In the genomic region with DNA sequence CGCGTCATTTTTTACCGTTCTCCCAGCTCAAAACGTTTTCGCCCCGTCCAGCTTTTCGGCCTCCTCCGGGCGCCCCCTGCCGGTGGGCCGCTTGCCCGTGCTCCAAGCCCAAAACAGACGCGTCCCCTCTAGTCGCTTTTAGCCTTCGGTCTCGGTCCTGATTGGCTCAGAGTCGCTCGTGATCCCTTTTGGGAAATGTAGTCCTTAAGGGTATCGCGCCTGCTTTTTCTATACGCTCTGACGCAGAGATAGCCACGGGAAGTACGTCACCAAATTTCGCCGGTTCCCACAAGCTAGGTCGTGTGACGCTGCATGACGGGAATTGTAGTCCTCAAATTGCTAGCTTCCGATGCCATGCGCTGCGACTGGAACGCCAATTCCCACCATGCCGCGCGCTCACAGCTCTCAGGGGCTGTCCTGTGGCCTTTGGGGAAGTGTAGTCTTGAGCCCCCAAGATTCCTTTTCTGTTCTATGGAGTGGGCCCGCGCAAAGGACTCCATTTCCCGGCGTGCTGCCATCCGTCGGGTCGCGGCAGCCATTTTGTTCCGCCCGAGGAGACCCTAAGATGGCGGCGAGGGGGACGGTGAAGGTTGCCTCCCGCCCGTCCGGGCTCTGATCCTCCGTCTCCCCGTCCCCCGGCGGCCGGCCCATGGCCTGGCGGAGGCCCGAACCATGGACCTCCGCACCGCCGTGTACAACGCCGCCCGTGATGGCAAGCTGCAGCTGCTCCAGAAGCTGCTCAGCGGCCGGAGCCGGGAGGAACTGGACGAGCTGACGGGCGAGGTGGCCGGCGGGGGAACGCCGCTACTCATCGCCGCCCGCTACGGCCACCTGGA, we compare ENCODE assay signal across 8 cellular contexts. TPM values are rescaled to one million over a fixed set of nuclear protein-coding genes. Genes with fewer than 3 reads are reported as not detected.
DNase-seq lines count a peak whose midpoint lies in the region; ATAC-seq and TF ChIP-seq lines count a peak whose summit lies in the region.

A gene with protein sequence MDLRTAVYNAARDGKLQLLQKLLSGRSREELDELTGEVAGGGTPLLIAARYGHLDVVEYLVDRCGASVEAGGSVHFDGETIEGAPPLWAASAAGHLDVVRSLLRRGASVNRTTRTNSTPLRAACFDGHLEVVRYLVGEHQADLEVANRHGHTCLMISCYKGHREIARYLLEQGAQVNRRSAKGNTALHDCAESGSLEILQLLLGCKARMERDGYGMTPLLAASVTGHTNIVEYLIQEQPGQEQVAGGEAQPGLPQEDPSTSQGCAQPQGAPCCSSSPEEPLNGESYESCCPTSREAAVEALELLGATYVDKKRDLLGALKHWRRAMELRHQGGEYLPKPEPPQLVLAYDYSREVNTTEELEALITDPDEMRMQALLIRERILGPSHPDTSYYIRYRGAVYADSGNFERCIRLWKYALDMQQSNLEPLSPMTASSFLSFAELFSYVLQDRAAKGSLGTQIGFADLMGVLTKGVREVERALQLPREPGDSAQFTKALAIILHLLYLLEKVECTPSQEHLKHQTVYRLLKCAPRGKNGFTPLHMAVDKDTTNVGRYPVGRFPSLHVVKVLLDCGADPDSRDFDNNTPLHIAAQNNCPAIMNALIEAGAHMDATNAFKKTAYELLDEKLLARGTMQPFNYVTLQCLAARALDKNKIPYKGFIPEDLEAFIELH (plus strand): TSS at position 552 of the 836 bp plus-strand sequence. CDS start 121 bp downstream, at position 673.

- H3K9me3 ChIP-seq in SK-N-SH (no peaks in the 10 kb centered on the region), suprapubic skin (no peaks in the 10 kb centered on the region)

- WGBS in SK-N-SH (ENCODE audit: low lambda C conversion rate) = under 1% methylated on average over 60 of the region's 80 CpGs
- WGBS in suprapubic skin = 1% methylated on average over 47 of the region's 80 CpGs

- H3K27me3 ChIP-seq in SK-N-SH (ENCODE audit: insufficient read depth) (no peaks in the 10 kb centered on the region), suprapubic skin (no peaks in the 10 kb centered on the region)

- peaks cover 5% of the 10 kb centered on the region for H3F3A ChIP-seq in SK-N-SH (replicated peaks; ENCODE audit: insufficient read depth)

- DNase-seq in GM10266 (ENCODE audit: extremely low spot score) (peak; percentile 98), NCI-H1048 (lab: John Stamatoyannopoulos, UW) (peak; percentile 99), SK-N-SH (peak; percentile 93), germinal center (ENCODE audit: low spot score) (peak; percentile 96), non-pigmented ciliary epithelial cell (ENCODE audit: low read depth) (peak; percentile 100), suprapubic skin (ENCODE audit: low spot score in 2 of 2) (peak; percentile 99 to 100)
- peak; percentile 98 for DNase-seq in activated naive CD4-positive, alpha-beta T cell treated with anti-CD3 and anti-CD28 coated beads, Interleukin-2, amount 50 U/mL, for 16 hours

- peak; percentile 97 for TF ChIP-seq RAD21 in SK-N-SH (IDR thresholded peaks at IDR 0.05; ENCODE audit: low read length)

- peak within 1 kb of the TSS; percentile 98 for H2AFZ ChIP-seq in SK-N-SH (ENCODE audit: low read depth)

- peaks cover 42% of the 10 kb centered on the region for H3K79me2 ChIP-seq in SK-N-SH (ENCODE audit: insufficient read depth)

- TF ChIP-seq CTCF in GM10266 (IDR thresholded peaks at IDR 0.05; ENCODE audit: control insufficient read depth, insufficient read depth, low read depth, missing control alignments) (peak; percentile 99), SK-N-SH (IDR thresholded peaks at IDR 0.05) (peak; percentile 99), suprapubic skin (IDR thresholded peaks at IDR 0.05) (peak; percentile 98 to 99)

- H3K36me3 ChIP-seq in SK-N-SH (replicated peaks in 1 of 2; ENCODE audit: control insufficient read depth in 1 of 2, insufficient read depth in 2 of 2, low read length in 1 of 2) = peaks cover 15 to 24% of the 10 kb centered on the region in 2 experiments
- peaks cover 25% of the 10 kb centered on the region for H3K36me3 ChIP-seq in suprapubic skin

- CTCF ChIA-PET in SK-N-SH (lab: Yijun Ruan, JAX) = interaction anchor here (0.5 to 6.0 kb wide), 31 partner anchors 9 to 252 kb away, joined by 3 to 350 read pairs (median 5); a partner anchor contains a TSS

- peak within 1 kb of the TSS; percentile 90 for H3K9ac ChIP-seq in SK-N-SH

- no peak for TF ChIP-seq EP300 in SK-N-SH (IDR thresholded peaks at IDR 0.05; ENCODE audit: borderline replicate concordance in 1 of 2, low read depth in 1 of 2, low read length in 1 of 2)
- TF ChIP-seq EP300 in suprapubic skin (IDR thresholded peaks at IDR 0.05) = no peak

- peak within 1 kb of the TSS; percentile 77 to 87 for H3K4me3 ChIP-seq in SK-N-SH (ENCODE audit: low read depth in 2 of 2, low read length in 1 of 2)
- peak within 1 kb of the TSS; percentile 95 for H3K4me3 ChIP-seq in suprapubic skin

- peak in 1 of 2 donors; percentile 70 for TF ChIP-seq POLR2A in suprapubic skin (IDR thresholded peaks at IDR 0.05)

- peak within 1 kb of the TSS; percentile 92 for H3K4me2 ChIP-seq in SK-N-SH

- H3K4me1 ChIP-seq in SK-N-SH (ENCODE audit: control insufficient read depth in 1 of 2, insufficient read depth in 2 of 2, low read depth in 1 of 2, low read length in 1 of 2) (peaks cover 7 to 8% of the 10 kb centered on the region in 2 experiments; a peak in 2 of 4 replicates), suprapubic skin (peaks cover 43% of the 10 kb centered on the region)

- H3K9me2 ChIP-seq in SK-N-SH = no peaks in the 10 kb centered on the region

- peak; percentile 87 for ATAC-seq in HG02588 (IDR thresholded peaks at IDR 0.05; ENCODE audit: unreplicated experiment)

- POLR2A ChIA-PET in SK-N-SH (lab: Yijun Ruan, JAX) = interaction anchor here (0.6 to 2.3 kb wide), 7 partner anchors 10 to 67 kb away, joined by 3 to 22 read pairs (median 4); a partner anchor contains a TSS

- no peaks in the 10 kb centered on the region for H4K20me1 ChIP-seq in SK-N-SH (ENCODE audit: insufficient read depth)

- H3K27ac ChIP-seq in SK-N-SH (ENCODE audit: low read depth in 2 of 2, low read length in 1 of 2) = peak within 1 kb of the TSS; percentile 68 to 82
- peak within 1 kb of the TSS; percentile 93 for H3K27ac ChIP-seq in suprapubic skin

TF ChIP-seq in SK-N-SH, 30 proteins besides CTCF, POLR2A, EP300 and RAD21 (continues in another document):
- TF ChIP-seq RFX5 (IDR thresholded peaks at IDR 0.05; ENCODE audit: low read length) = peak; percentile 57; the same call in 1 of the 2 replicates
- TF ChIP-seq GABPA (IDR thresholded peaks at IDR 0.05; ENCODE audit: low read depth) = peak; percentile 91
- TF ChIP-seq, protein P1, sequence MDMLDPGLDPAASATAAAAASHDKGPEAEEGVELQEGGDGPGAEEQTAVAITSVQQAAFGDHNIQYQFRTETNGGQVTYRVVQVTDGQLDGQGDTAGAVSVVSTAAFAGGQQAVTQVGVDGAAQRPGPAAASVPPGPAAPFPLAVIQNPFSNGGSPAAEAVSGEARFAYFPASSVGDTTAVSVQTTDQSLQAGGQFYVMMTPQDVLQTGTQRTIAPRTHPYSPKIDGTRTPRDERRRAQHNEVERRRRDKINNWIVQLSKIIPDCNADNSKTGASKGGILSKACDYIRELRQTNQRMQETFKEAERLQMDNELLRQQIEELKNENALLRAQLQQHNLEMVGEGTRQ (IDR thresholded peaks at IDR 0.05; ENCODE audit: borderline replicate concordance, low read depth, low read length) = no peak; the same call in 1 of the 2 replicates
- TF ChIP-seq FOSL2 (IDR thresholded peaks at IDR 0.05; ENCODE audit: borderline replicate concordance, low read depth) = no peak
- no peak for TF ChIP-seq FOXJ3 (CRISPR knock-in tag; IDR thresholded peaks at IDR 0.05)
- TF ChIP-seq ELF1 (IDR thresholded peaks at IDR 0.05) = peak; percentile 67
- TF ChIP-seq, protein P2, sequence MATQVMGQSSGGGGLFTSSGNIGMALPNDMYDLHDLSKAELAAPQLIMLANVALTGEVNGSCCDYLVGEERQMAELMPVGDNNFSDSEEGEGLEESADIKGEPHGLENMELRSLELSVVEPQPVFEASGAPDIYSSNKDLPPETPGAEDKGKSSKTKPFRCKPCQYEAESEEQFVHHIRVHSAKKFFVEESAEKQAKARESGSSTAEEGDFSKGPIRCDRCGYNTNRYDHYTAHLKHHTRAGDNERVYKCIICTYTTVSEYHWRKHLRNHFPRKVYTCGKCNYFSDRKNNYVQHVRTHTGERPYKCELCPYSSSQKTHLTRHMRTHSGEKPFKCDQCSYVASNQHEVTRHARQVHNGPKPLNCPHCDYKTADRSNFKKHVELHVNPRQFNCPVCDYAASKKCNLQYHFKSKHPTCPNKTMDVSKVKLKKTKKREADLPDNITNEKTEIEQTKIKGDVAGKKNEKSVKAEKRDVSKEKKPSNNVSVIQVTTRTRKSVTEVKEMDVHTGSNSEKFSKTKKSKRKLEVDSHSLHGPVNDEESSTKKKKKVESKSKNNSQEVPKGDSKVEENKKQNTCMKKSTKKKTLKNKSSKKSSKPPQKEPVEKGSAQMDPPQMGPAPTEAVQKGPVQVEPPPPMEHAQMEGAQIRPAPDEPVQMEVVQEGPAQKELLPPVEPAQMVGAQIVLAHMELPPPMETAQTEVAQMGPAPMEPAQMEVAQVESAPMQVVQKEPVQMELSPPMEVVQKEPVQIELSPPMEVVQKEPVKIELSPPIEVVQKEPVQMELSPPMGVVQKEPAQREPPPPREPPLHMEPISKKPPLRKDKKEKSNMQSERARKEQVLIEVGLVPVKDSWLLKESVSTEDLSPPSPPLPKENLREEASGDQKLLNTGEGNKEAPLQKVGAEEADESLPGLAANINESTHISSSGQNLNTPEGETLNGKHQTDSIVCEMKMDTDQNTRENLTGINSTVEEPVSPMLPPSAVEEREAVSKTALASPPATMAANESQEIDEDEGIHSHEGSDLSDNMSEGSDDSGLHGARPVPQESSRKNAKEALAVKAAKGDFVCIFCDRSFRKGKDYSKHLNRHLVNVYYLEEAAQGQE (IDR thresholded peaks at IDR 0.05; ENCODE audit: low read depth, low read length) = no peak
- no peak for TF ChIP-seq MEF2A (IDR thresholded peaks at IDR 0.05; ENCODE audit: borderline replicate concordance, low read depth)
- no peak for TF ChIP-seq JUND (IDR thresholded peaks at IDR 0.05)
- TF ChIP-seq RXRA (IDR thresholded peaks at IDR 0.05; ENCODE audit: borderline replicate concordance, low read depth) = no peak
- peak; percentile 99 for TF ChIP-seq SMC3 (IDR thresholded peaks at IDR 0.05; ENCODE audit: low read depth, low read length)
- peak; percentile 99 for TF ChIP-seq YY1 (IDR thresholded peaks at IDR 0.05; ENCODE audit: low read depth)

RNA-seq across cellular contexts. Expression of the gene that starts here (rescaled TPM):
- 4.8 and 5.0 TPM in 2 replicates for polyA plus RNA-seq in SK-N-SH (2012; rRNA removed)
- polyA plus RNA-seq in SK-N-SH (2012; cell fraction: cytosol; rRNA removed) = 2.8 and 4.0 TPM in 2 replicates
- 3.5 and 3.7 TPM in 2 replicates for polyA plus RNA-seq in SK-N-SH (2012; cell fraction: nucleus; rRNA removed)
- total RNA-seq in suprapubic skin = 10 to 100 TPM; 29.6 to 51.8 (median 41.1) TPM

Comparison
In these comparisons a context has a peak if more than half of its experiments do, and no peak if none do; other contexts are left out.
1. Peak in every context shown above with its lines: DNase-seq, ATAC-seq, H3K4me3 ChIP-seq and H3K27ac ChIP-seq.